In the genomic region with DNA sequence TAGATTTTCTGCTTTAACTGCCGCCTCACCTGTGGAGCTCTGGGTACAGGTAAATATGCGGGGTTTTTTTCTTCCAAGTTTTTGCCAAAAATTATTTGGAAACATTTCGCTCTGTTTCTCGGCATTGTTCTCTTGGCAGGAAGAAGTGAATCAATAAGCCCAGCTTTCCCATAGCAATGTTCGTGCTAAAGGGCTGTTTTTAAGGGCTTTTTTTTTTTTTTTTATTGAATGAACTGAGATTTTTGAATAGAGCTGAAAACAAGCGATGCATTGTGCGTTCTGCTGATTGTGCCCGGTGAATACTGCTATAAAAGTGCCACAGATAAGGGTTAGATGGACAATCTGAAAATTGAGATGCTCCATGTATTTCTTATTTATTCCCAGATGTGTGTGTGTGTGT, we compare ENCODE assay signal across 14 cellular contexts. TPM values are rescaled to one million over a fixed set of nuclear protein-coding genes. Genes with fewer than 3 reads are reported as not detected.
A peak's percentile ranks its signal among the peaks of the same experiment; 100 is the strongest.
DNase-seq lines count a peak whose midpoint lies in the region; ATAC-seq and TF ChIP-seq lines count a peak whose summit lies in the region.
"Had no signal": no experiment of that assay in that cellular context is flagged by ENCODE, and none has a peak within 500 bp of the region (broad histone marks: within the 10 kb centered on the region; RNA-seq: fewer than 3 reads in every experiment).

No MANE protein-coding gene starts in this region.

- H4K20me1 ChIP-seq in neural progenitor cell (ENCODE audit: low read depth) = peaks cover 15% of the 10 kb centered on the region

- H3K4me1 ChIP-seq in cardiac muscle cell (ENCODE audit: low read depth) (peaks cover 28% of the 10 kb centered on the region), esophagus (ENCODE audit: control insufficient read depth in 2 of 2, insufficient read depth in 2 of 2, low read length in 1 of 2) (peaks cover 0 to 2% of the 10 kb centered on the region in 2 donors), neural progenitor cell (peaks cover 43% of the 10 kb centered on the region), vagina (no peaks in the 10 kb centered on the region)

- no peaks in the 10 kb centered on the region for H3K36me3 Mint-ChIP-seq in neural progenitor cell
- no peaks in the 10 kb centered on the region for H3K36me3 Mint-ChIP-seq in stimulated activated memory B cell treated with anti-CD40 and anti-IgM and Interleukin-4, amounts not matched to agents 10 μg/mL and 1 μg/mL and 100 μg/mL, for 72 hours
- no peaks in the 10 kb centered on the region for H3K36me3 Mint-ChIP-seq in activated T-cell treated with anti-CD3 and anti-CD28 coated beads, Interleukin-2, amount 50 U/mL, for 72 hours (ENCODE audit: insufficient read depth in 2 of 2)
- H3K36me3 Mint-ChIP-seq: CD4-positive, alpha-beta memory T cell had no signal

- DNase-seq in cardiac muscle cell (ENCODE audit: low read depth in 1 of 2, low spot score in 1 of 2) (no peak), Right ventricle myocardium inferior (ENCODE audit: missing footprints) (no peak), neural progenitor cell (ENCODE audit: low spot score) (no peak), vagina (ENCODE audit: extremely low spot score in 2 of 2) (no peak)
- no peak for DNase-seq in activated T-cell treated with anti-CD3 and anti-CD28 coated beads, Interleukin-2, amount 50 U/mL, for 72 hours
- DNase-seq: activated CD4-positive, alpha-beta T cell treated with anti-CD3 and anti-CD28 coated beads for 36 hours; activated T-cell treated with anti-CD3 and anti-CD28 coated beads, Interleukin-2, amount 50 U/mL, for 1 hour; CD4-positive, alpha-beta memory T cell; cortex of kidney; NCI-H1436 treated with DMSO at 0.1 percent for 48 hours; stimulated activated CD4-positive, alpha-beta T cell treated with anti-CD3 and anti-CD28 coated beads, Interleukin-2, amount 100 ng/mL, for 48 hours had no signal

- H3F3A ChIP-seq in neural progenitor cell (ENCODE audit: low read depth) = peaks cover 17% of the 10 kb centered on the region

- H3K9me3 ChIP-seq in cardiac muscle cell (ENCODE audit: low read depth) (no peaks in the 10 kb centered on the region), esophagus (ENCODE audit: control insufficient read depth in 2 of 2, insufficient read depth in 1 of 2, low read depth in 1 of 2, low read length in 1 of 2) (no peaks in the 10 kb centered on the region), neural progenitor cell (ENCODE audit: low read depth) (no peaks in the 10 kb centered on the region), vagina (no peaks in the 10 kb centered on the region)

- TF ChIP-seq POLR2A in vagina (IDR thresholded peaks at IDR 0.05) = no peak

- TF ChIP-seq CTCF in cardiac muscle cell (IDR thresholded peaks at IDR 0.05; ENCODE audit: low read depth, low read length) = no peak
- no peak for TF ChIP-seq CTCF in neural progenitor cell (IDR thresholded peaks at IDR 0.05)
- TF ChIP-seq CTCF in vagina (IDR thresholded peaks at IDR 0.05) = no peak

- H3K4me3 ChIP-seq in cardiac muscle cell (no peak overlapping the region), esophagus (ENCODE audit: low read depth in 1 of 2, low read length in 2 of 2) (peak overlapping the region; percentile 3 to 63), neural progenitor cell (no peak overlapping the region), vagina (peak overlapping the region in 1 of 2 donors; percentile 40)

- peak overlapping the region; percentile 69 for H3K4me2 ChIP-seq in neural progenitor cell

- no peaks in the 10 kb centered on the region for H3K9me3 Mint-ChIP-seq in neural progenitor cell
- H3K9me3 Mint-ChIP-seq in stimulated activated memory B cell treated with anti-CD40 and anti-IgM and Interleukin-4, amounts not matched to agents 10 μg/mL and 1 μg/mL and 100 μg/mL, for 72 hours = no peaks in the 10 kb centered on the region
- no peaks in the 10 kb centered on the region for H3K9me3 Mint-ChIP-seq in activated T-cell treated with anti-CD3 and anti-CD28 coated beads, Interleukin-2, amount 50 U/mL, for 72 hours

- H3K27me3 ChIP-seq in cardiac muscle cell = no peaks in the 10 kb centered on the region
- H3K27me3 ChIP-seq in esophagus (ENCODE audit: control insufficient read depth in 1 of 2, insufficient read depth in 2 of 2, low read length in 2 of 2) = no peaks in the 10 kb centered on the region
- H3K27me3 ChIP-seq in neural progenitor cell = no peaks in the 10 kb centered on the region
- no peaks in the 10 kb centered on the region for H3K27me3 ChIP-seq in vagina

- peaks cover 19% of the 10 kb centered on the region for H3K79me2 ChIP-seq in neural progenitor cell (ENCODE audit: low read depth)

- no peaks in the 10 kb centered on the region for H3K36me3 ChIP-seq in cardiac muscle cell
- no peaks in the 10 kb centered on the region for H3K36me3 ChIP-seq in esophagus (ENCODE audit: control insufficient read depth in 2 of 2, insufficient read depth in 2 of 2, low read length in 1 of 2)
- H3K36me3 ChIP-seq in neural progenitor cell = no peaks in the 10 kb centered on the region
- H3K36me3 ChIP-seq in vagina = no peaks in the 10 kb centered on the region

- H3K4me1 Mint-ChIP-seq in neural progenitor cell = peaks cover 28% of the 10 kb centered on the region
- H3K4me1 Mint-ChIP-seq in stimulated activated memory B cell treated with anti-CD40 and anti-IgM and Interleukin-4, amounts not matched to agents 10 μg/mL and 1 μg/mL and 100 μg/mL, for 72 hours = no peaks in the 10 kb centered on the region
- no peaks in the 10 kb centered on the region for H3K4me1 Mint-ChIP-seq in activated T-cell treated with anti-CD3 and anti-CD28 coated beads, Interleukin-2, amount 50 U/mL, for 72 hours (ENCODE audit: low read depth)
- H3K4me1 Mint-ChIP-seq: activated CD4-positive, alpha-beta T cell treated with anti-CD3 and anti-CD28 coated beads for 36 hours; CD4-positive, alpha-beta memory T cell had no signal

- H2AFZ ChIP-seq in neural progenitor cell (replicated peaks) = no peak overlapping the region

- ATAC-seq in Right ventricle myocardium inferior (no peak), HG02973 (IDR thresholded peaks at IDR 0.05; ENCODE audit: unreplicated experiment) (no peak)
- no peak for ATAC-seq in stimulated activated memory B cell treated with anti-CD40 and anti-IgM and Interleukin-4, amounts not matched to agents 10 μg/mL and 1 μg/mL and 100 μg/mL, for 72 hours
- ATAC-seq in activated T-cell treated with anti-CD3 and anti-CD28 coated beads, Interleukin-2, amount 50 U/mL, for 72 hours (replicated peaks in 1 of 2) = no peak
- ATAC-seq: activated CD4-positive, alpha-beta T cell treated with anti-CD3 and anti-CD28 coated beads for 36 hours had no signal

- no peaks in the 10 kb centered on the region for H3K27me3 Mint-ChIP-seq in neural progenitor cell (ENCODE audit: insufficient read depth, low read depth)
- H3K27me3 Mint-ChIP-seq in stimulated activated memory B cell treated with anti-CD40 and anti-IgM and Interleukin-4, amounts not matched to agents 10 μg/mL and 1 μg/mL and 100 μg/mL, for 72 hours = no peaks in the 10 kb centered on the region
- peaks cover 23% of the 10 kb centered on the region for H3K27me3 Mint-ChIP-seq in activated T-cell treated with anti-CD3 and anti-CD28 coated beads, Interleukin-2, amount 50 U/mL, for 72 hours (ENCODE audit: low read depth)

- no peak overlapping the region for H3K4me3 Mint-ChIP-seq in neural progenitor cell
- H3K4me3 Mint-ChIP-seq in stimulated activated memory B cell treated with anti-CD40 and anti-IgM and Interleukin-4, amounts not matched to agents 10 μg/mL and 1 μg/mL and 100 μg/mL, for 72 hours = no peak overlapping the region
- H3K4me3 Mint-ChIP-seq in activated T-cell treated with anti-CD3 and anti-CD28 coated beads, Interleukin-2, amount 50 U/mL, for 72 hours = no peak overlapping the region
- H3K4me3 Mint-ChIP-seq: activated CD4-positive, alpha-beta T cell treated with anti-CD3 and anti-CD28 coated beads for 36 hours; CD4-positive, alpha-beta memory T cell had no signal

- H3K27ac ChIP-seq in cardiac muscle cell = peak overlapping the region; percentile 48
- H3K27ac ChIP-seq in esophagus (ENCODE audit: low read depth in 2 of 2, low read length in 1 of 2) = peak overlapping the region; percentile 60 to 85
- H3K27ac ChIP-seq in neural progenitor cell = no peak overlapping the region
- H3K27ac ChIP-seq in vagina = peak overlapping the region; percentile 30

- 40 to 41% methylated on average over 8 of the region's 8 CpGs for WGBS in esophagus, 2 donors

- H3K27ac Mint-ChIP-seq in neural progenitor cell = no peak overlapping the region
- no peak overlapping the region for H3K27ac Mint-ChIP-seq in stimulated activated memory B cell treated with anti-CD40 and anti-IgM and Interleukin-4, amounts not matched to agents 10 μg/mL and 1 μg/mL and 100 μg/mL, for 72 hours
- H3K27ac Mint-ChIP-seq in activated T-cell treated with anti-CD3 and anti-CD28 coated beads, Interleukin-2, amount 50 U/mL, for 72 hours = no peak overlapping the region
- H3K27ac Mint-ChIP-seq: activated CD4-positive, alpha-beta T cell treated with anti-CD3 and anti-CD28 coated beads for 36 hours; CD4-positive, alpha-beta memory T cell had no signal

- no peak overlapping the region for H3K9ac ChIP-seq in neural progenitor cell

- intact Hi-C loops in Right ventricle myocardium inferior (cut with DNase I) (no loop called here), vagina (cut with DNase I) (no loop called here)

RNA-seq across cellular contexts. Expression of a gene that starts 30.4 kb away (rescaled TPM):
- total RNA-seq in cardiac muscle cell (9.8 and 23.1 TPM in 2 replicates), Right ventricle myocardium inferior (45.0 TPM), neural progenitor cell (ENCODE audit: low replicate concordance) (13.1 and 14.6 TPM in 2 replicates), vagina (54.3 TPM)
- polyA plus RNA-seq in cardiac muscle cell (8.9 and 13.3 TPM in 2 replicates), esophagus (10 to 100 TPM; 18.3 to 22.2 TPM)
- total RNA-seq in activated T-cell treated with anti-CD3 and anti-CD28 coated beads, Interleukin-2, amount 50 U/mL, for 72 hours = under 1 TPM; 0.60 to 0.84 TPM

Comparison
In these comparisons a context has a peak if more than half of its experiments do, and no peak if none do; other contexts are left out.
1. H3K4me3 ChIP-seq: peak in esophagus (2 of 2); none in cardiac muscle cell (single experiment) and neural progenitor cell (single experiment).